8 cellular contexts compared by ENCODE assay signal in the genomic region with DNA sequence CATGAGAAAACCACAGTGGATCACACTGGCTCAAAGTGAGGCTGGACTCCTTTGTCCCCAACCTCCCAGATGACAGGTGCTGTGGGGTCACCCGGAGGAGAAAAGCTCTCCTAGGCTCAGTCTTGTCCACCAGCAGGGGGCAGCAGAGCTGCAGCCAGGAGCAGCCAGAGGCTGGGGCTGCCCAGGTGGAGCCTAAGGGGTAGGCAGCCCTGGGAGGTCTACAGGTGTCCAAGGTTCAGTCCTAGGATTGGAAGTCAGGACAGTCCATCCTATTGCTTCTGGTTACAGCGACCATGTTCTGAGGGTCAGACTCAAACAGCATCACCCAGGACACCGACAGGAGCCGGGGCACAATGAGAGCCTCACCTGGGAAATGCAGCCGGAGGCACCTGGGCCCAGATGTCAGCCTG.
DNase-seq lines count a peak whose midpoint lies in the region; ATAC-seq and TF ChIP-seq lines count a peak whose summit lies in the region.

No MANE protein-coding gene starts in this region.

- intact Hi-C loops in left ventricle myocardium inferior (cut with micrococcal nuclease), result no loop called here

- H3K36me3 ChIP-seq in left ventricle myocardium inferior, result no peaks in the 10 kb centered on the region

- no peak overlapping the region for H3K27ac ChIP-seq in left ventricle myocardium inferior (replicated peaks)

- peaks cover 48% of the 10 kb centered on the region for H3K27me3 ChIP-seq in left ventricle myocardium inferior (ENCODE audit: low read depth)

- H3K4me1 ChIP-seq in left ventricle myocardium inferior, result no peaks in the 10 kb centered on the region

- ATAC-seq in GM21717 (IDR thresholded peaks at IDR 0.05; ENCODE audit: unreplicated experiment) (no peak), GM21619 (IDR thresholded peaks at IDR 0.05; ENCODE audit: unreplicated experiment) (no peak)

- no peaks in the 10 kb centered on the region for H3K9me3 ChIP-seq in left ventricle myocardium inferior (replicated peaks)

- no peak overlapping the region for H3K4me3 ChIP-seq in left ventricle myocardium inferior

- peak; percentile 84 for TF ChIP-seq CTCF in left ventricle myocardium inferior (IDR thresholded peaks at IDR 0.05; ENCODE audit: borderline replicate concordance)

- DNase-seq in ELR (ENCODE audit: low read depth) (peak; percentile 30), NCI-H345 treated with DMSO at 0.1 percent for 48 hours (lab: John Stamatoyannopoulos, UW; ENCODE audit: unreplicated experiment) (peak; percentile 31), left ventricle myocardium inferior (peak; percentile 38), NCI-H2107 treated with DMSO at 0.1 percent for 48 hours (lab: John Stamatoyannopoulos, UW; ENCODE audit: unreplicated experiment) (no peak)
- peak; percentile 51 for DNase-seq in activated T-helper 9 cell treated with anti-CD3 and anti-CD28 coated beads, Interleukin-2, amount 50 U/mL, for 16 hours (ENCODE audit: low read depth)
- DNase-seq in stimulated activated CD4-positive, alpha-beta T cell treated with anti-CD3 and anti-CD28 coated beads, Interleukin-12 subunit alpha, Interleukin-12 subunit beta, amount 100 ng/mL, for 48 hours (ENCODE audit: low read depth in 2 of 3, low spot score in 1 of 3), result peak in 2 of 3 donors; percentile 48 to 65
